9 cellular contexts compared by ENCODE assay signal in the genomic region with DNA sequence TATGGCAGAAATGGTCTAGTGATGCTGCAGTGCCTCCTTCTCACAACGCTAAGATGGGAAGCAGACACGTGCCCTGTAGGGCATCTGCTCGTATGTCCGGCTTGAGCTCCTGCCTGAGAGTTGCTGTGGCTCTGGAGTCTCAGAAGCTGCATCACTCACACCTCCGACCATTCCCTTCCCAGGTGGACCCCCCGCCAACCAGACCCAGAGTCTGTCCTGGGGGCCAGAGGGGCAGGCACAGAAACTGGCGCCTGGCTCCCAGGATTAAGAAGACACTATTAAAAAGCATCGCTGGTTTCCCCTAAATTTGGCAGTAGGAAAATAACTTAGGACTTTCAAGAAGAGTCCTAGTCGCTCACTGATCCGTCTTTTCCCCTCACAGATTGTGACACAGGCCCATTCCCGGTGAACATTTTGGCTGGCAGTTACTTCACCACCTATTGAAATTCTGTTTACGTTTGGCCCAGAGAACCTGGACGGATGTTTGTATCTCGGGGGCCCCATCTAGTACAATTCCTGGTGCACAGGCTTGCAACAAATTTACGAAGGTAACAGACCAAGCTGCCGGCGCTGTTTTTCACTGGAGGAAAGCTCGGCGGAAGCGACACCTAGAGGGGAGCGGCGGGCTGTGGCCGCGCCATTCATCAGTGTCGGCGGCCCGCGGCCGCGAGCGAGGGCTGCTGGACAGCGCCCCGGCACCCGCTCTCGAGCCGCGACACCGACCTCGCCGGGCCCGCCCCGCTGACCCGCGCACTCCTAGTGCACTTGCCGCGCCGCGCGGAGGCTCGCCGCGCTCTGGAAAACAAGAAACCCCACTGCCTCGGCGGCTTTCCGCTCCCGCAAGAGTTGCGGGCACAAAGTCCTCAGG. TPM values are rescaled to one million over a fixed set of nuclear protein-coding genes. Genes with fewer than 3 reads are reported as not detected.
DNase-seq lines count a peak whose midpoint lies in the region; ATAC-seq and TF ChIP-seq lines count a peak whose summit lies in the region.
"Had no signal": no experiment of that assay in that cellular context is flagged by ENCODE, and none has a peak within 500 bp of the region (broad histone marks: within the 10 kb centered on the region; RNA-seq: fewer than 3 reads in every experiment).

No MANE protein-coding gene starts in this region.

- H2BK120ac ChIP-seq in mesenchymal stem cell (ENCODE audit: low read depth, low read length): no peak overlapping the region

- no peak overlapping the region for H4K91ac ChIP-seq in mesenchymal stem cell (ENCODE audit: low read length)

- no peak overlapping the region for H3K18ac ChIP-seq in mesenchymal stem cell (ENCODE audit: low read depth in 1 of 2, low read length in 2 of 2)

- H3K4me1 ChIP-seq in endodermal cell (ENCODE audit: control insufficient read depth, insufficient read depth, low read length) (peaks cover 3% of the 10 kb centered on the region), mesenchymal stem cell (ENCODE audit: control insufficient read depth, insufficient read depth, low read depth, low read length) (peaks cover 18% of the 10 kb centered on the region)

- H3K4ac ChIP-seq in mesenchymal stem cell (ENCODE audit: low read depth in 1 of 2, low read length in 2 of 2): no peak overlapping the region

- H2AK5ac ChIP-seq in mesenchymal stem cell (ENCODE audit: low read length, severe bottlenecking): no peak overlapping the region

- no peak overlapping the region for H4K8ac ChIP-seq in mesenchymal stem cell (ENCODE audit: low read length)

- no peak overlapping the region for H3K14ac ChIP-seq in mesenchymal stem cell (ENCODE audit: low read length in 2 of 2)

- no peak overlapping the region for H2BK5ac ChIP-seq in mesenchymal stem cell (ENCODE audit: low read depth, low read length, poor library complexity, severe bottlenecking)

- 9 to 13% methylated on average over 26 to 57 of the region's 57 CpGs for WGBS in endodermal cell (ENCODE audit: insufficient coverage in 1 of 2, insufficient read length in 1 of 2), 2 experiments
- WGBS in mesenchymal stem cell: 12% methylated on average over 57 of the region's 57 CpGs

- H3K79me1 ChIP-seq in mesenchymal stem cell (replicated peaks; ENCODE audit: low read length, poor library complexity, severe bottlenecking): no peaks in the 10 kb centered on the region

- H3K27me3 Mint-ChIP-seq in WTC11 (ENCODE audit: low read depth): peaks cover 64% of the 10 kb centered on the region
- peaks cover 69% of the 10 kb centered on the region for H3K27me3 Mint-ChIP-seq in endodermal cell (ENCODE audit: insufficient read depth)

- H3K9me3 Mint-ChIP-seq in WTC11 (no peaks in the 10 kb centered on the region), endodermal cell (no peaks in the 10 kb centered on the region)

- H3K9ac ChIP-seq in endodermal cell (ENCODE audit: extremely low read depth, low read length, poor library complexity, severe bottlenecking) (no peak overlapping the region), mesenchymal stem cell (ENCODE audit: low read length) (no peak overlapping the region)

- no peak overlapping the region for H2BK15ac ChIP-seq in mesenchymal stem cell (ENCODE audit: low read depth, poor library complexity, severe bottlenecking)

- TF ChIP-seq CTCF in WTC11 (IDR thresholded peaks at IDR 0.05): 0 out of 2 replicates have a peak, but pooled peaks have one; percentile 23
- peak; percentile 83 for TF ChIP-seq CTCF in endodermal cell (conservative IDR thresholded peaks at IDR 0.05)

- H3K23ac ChIP-seq in mesenchymal stem cell (ENCODE audit: low read length in 2 of 2): no peak overlapping the region

- no peaks in the 10 kb centered on the region for H3K36me3 ChIP-seq in endodermal cell (ENCODE audit: control insufficient read depth, insufficient read depth, low read length)
- no peaks in the 10 kb centered on the region for H3K36me3 ChIP-seq in mesenchymal stem cell (ENCODE audit: control insufficient read depth in 1 of 2, insufficient read depth in 2 of 2, low read depth in 1 of 2, low read length in 2 of 2)

- H3K27ac Mint-ChIP-seq in WTC11 (no peak overlapping the region), endodermal cell (no peak overlapping the region)

- H3K9me3 ChIP-seq in endodermal cell (ENCODE audit: control insufficient read depth, low read length) (no peaks in the 10 kb centered on the region), mesenchymal stem cell (ENCODE audit: control insufficient read depth, low read length) (peaks cover 3% of the 10 kb centered on the region)

- H3K4me3 ChIP-seq in endodermal cell (ENCODE audit: low read length) (peak overlapping the region; percentile 75), mesenchymal stem cell (ENCODE audit: insufficient read depth in 1 of 2, low read depth in 1 of 2, low read length in 2 of 2) (peak overlapping the region in 1 of 2 experiments; percentile 36)

- POLR2A ChIA-PET in WTC11 (lab: Charles Lee): no interaction called here

- no peak overlapping the region for H2AFZ ChIP-seq in mesenchymal stem cell (ENCODE audit: low read depth, low read length)

- DNase-seq in Daoy (ENCODE audit: low read depth): peak; percentile 72
- DNase-seq in HuH-7 (ENCODE audit: low spot score): peak; percentile 69
- peak; percentile 83 for DNase-seq in WTC11 (ENCODE audit: low spot score)
- DNase-seq in endodermal cell: peak; percentile 93
- peak; percentile 10 for DNase-seq in mesenchymal stem cell
- DNase-seq in substantia nigra (lab: John Stamatoyannopoulos, UW): peak in 33 of 49 donors; percentile 3 to 74 (median 35)

- H3K4me3 Mint-ChIP-seq in WTC11: peak overlapping the region; percentile 69
- H3K4me3 Mint-ChIP-seq in endodermal cell: peak overlapping the region; percentile 52

- H3K36me3 Mint-ChIP-seq in WTC11 (no peaks in the 10 kb centered on the region), endodermal cell (ENCODE audit: low read depth) (no peaks in the 10 kb centered on the region)

- ATAC-seq in WTC11: peak; percentile 84
- no peak for ATAC-seq in GM19023 (IDR thresholded peaks at IDR 0.05; ENCODE audit: unreplicated experiment)
- ATAC-seq in GM21529 (IDR thresholded peaks at IDR 0.05; ENCODE audit: unreplicated experiment): no peak

- no peak overlapping the region for H3K27ac ChIP-seq in endodermal cell (ENCODE audit: low read depth, low read length)
- H3K27ac ChIP-seq in mesenchymal stem cell (ENCODE audit: low read length, poor library complexity, severe bottlenecking): no peak overlapping the region
- H3K27ac ChIP-seq in substantia nigra (ENCODE audit: low read depth, low read length, poor library complexity, severe bottlenecking): no peak overlapping the region

- H3K4me1 Mint-ChIP-seq in WTC11 (peaks cover 15% of the 10 kb centered on the region), endodermal cell (peaks cover 10% of the 10 kb centered on the region)

- no peak overlapping the region for H2BK12ac ChIP-seq in mesenchymal stem cell (ENCODE audit: low read length in 2 of 2)

- H3K4me2 ChIP-seq in mesenchymal stem cell (ENCODE audit: low read length, poor library complexity, severe bottlenecking): peak overlapping the region; percentile 66

- CTCF ChIA-PET in WTC11 (lab: Charles Lee): interaction anchor here (0.5 to 3.6 kb wide), 22 partner anchors 9 to 499 kb away, joined by 3 to 35 read pairs (median 4); no protein-coding TSS in a partner anchor

- H3K27me3 ChIP-seq in endodermal cell (ENCODE audit: control insufficient read depth, insufficient read depth, low read length, poor library complexity, severe bottlenecking) (peaks cover 78% of the 10 kb centered on the region), mesenchymal stem cell (ENCODE audit: control insufficient read depth in 1 of 2, insufficient read depth in 1 of 2, low read length in 2 of 2) (peaks cover 58 to 94% of the 10 kb centered on the region in 2 experiments)

TF ChIP-seq in WTC11, 78 proteins besides CTCF, POLR2A, EP300 and RAD21 (continues in another document):
- TF ChIP-seq CBFB (CRISPR knock-in tag; IDR thresholded peaks at IDR 0.05; ENCODE audit: low read depth) (peak; percentile 78; the same call in 1 of the 2 replicates), NR2C2 (CRISPR knock-in tag; IDR thresholded peaks at IDR 0.05) (peak; percentile 44; the same call in 1 of the 2 replicates), ZBTB21 (CRISPR knock-in tag; IDR thresholded peaks at IDR 0.05; ENCODE audit: borderline replicate concordance) (no peak), CREM (CRISPR knock-in tag; IDR thresholded peaks at IDR 0.05) (peak; percentile 66), TP53 (CRISPR knock-in tag; IDR thresholded peaks at IDR 0.05) (peak; percentile 80)
- TF ChIP-seq, protein P1, sequence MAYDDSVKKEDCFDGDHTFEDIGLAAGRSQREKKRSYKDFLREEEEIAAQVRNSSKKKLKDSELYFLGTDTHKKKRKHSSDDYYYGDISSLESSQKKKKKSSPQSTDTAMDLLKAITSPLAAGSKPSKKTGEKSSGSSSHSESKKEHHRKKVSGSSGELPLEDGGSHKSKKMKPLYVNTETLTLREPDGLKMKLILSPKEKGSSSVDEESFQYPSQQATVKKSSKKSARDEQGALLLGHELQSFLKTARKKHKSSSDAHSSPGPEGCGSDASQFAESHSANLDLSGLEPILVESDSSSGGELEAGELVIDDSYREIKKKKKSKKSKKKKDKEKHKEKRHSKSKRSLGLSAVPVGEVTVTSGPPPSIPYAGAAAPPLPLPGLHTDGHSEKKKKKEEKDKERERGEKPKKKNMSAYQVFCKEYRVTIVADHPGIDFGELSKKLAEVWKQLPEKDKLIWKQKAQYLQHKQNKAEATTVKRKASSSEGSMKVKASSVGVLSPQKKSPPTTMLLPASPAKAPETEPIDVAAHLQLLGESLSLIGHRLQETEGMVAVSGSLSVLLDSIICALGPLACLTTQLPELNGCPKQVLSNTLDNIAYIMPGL (CRISPR knock-in tag; IDR thresholded peaks at IDR 0.05): no peak; the same call in 1 of the 2 replicates
- TF ChIP-seq, protein P2, sequence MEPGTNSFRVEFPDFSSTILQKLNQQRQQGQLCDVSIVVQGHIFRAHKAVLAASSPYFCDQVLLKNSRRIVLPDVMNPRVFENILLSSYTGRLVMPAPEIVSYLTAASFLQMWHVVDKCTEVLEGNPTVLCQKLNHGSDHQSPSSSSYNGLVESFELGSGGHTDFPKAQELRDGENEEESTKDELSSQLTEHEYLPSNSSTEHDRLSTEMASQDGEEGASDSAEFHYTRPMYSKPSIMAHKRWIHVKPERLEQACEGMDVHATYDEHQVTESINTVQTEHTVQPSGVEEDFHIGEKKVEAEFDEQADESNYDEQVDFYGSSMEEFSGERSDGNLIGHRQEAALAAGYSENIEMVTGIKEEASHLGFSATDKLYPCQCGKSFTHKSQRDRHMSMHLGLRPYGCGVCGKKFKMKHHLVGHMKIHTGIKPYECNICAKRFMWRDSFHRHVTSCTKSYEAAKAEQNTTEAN (CRISPR knock-in tag; IDR thresholded peaks at IDR 0.05): 0 out of 2 replicates have a peak, but pooled peaks have one; percentile 55

RNA-seq across cellular contexts. Expression of a gene that starts 1.6 kb away (rescaled TPM):
- total RNA-seq in Daoy (2014; rRNA removed; shearing (Covaris generic)): 0.09 and 0.11 TPM in 2 replicates
- total RNA-seq in WTC11 (2021) (5.0 to 6.6 TPM (median 6.1 TPM) in 3 replicates), endodermal cell (1 to 10 TPM; 4.4 to 5.5 TPM)
- 1.2 TPM for polyA plus RNA-seq in endodermal cell (2013, experiment 1 of 2)
- polyA plus RNA-seq in endodermal cell (2013, experiment 2 of 2): 0.99 TPM
- 0.07 TPM for polyA plus RNA-seq in mesenchymal stem cell (2013, experiment 1 of 2)
- polyA plus RNA-seq in mesenchymal stem cell (2013, experiment 2 of 2): 0.01 TPM
- total RNA-seq: T-helper 1 cell treated with Interleukin-12 subunit alpha and Interleukin-12 subunit beta and Interleukin-4 antibody, amounts not matched to agents 30 ng/mL and 1 ng/mL, for 36 hours had no signal

Comparison
In these comparisons a context has a peak if more than half of its experiments do, and no peak if none do; other contexts are left out.
1. DNase-seq: peak in every context shown above with its lines; median percentile 93 in endodermal cell; 83 in WTC11; 72 in Daoy; 69 in HuH-7; 35 in substantia nigra; 10 in mesenchymal stem cell.